In genomic region chr19:49127674-49128544, GRCh38 we compare ENCODE assay signal across 9 cellular contexts. TPM values are rescaled to one million over a fixed set of nuclear protein-coding genes. Genes with fewer than 3 reads are reported as not detected.
DNase-seq lines count a peak whose midpoint lies in the region; ATAC-seq and TF ChIP-seq lines count a peak whose summit lies in the region.
"Had no signal": no experiment of that assay in that cellular context is flagged by ENCODE, and none has a peak within 500 bp of the region (broad histone marks: within the 10 kb centered on the region; RNA-seq: fewer than 3 reads in every experiment).

No MANE protein-coding gene starts in this region.

- H3K27me3 ChIP-seq in layer of hippocampus (ENCODE audit: control insufficient read depth, insufficient read depth, low read length), result no peaks in the 10 kb centered on the region

- H3K27ac ChIP-seq in layer of hippocampus (ENCODE audit: low read depth, low read length), result peak overlapping the region; percentile 90

- peak; percentile 43 for TF ChIP-seq POLR2A in GM19099 (IDR thresholded peaks at IDR 0.05; ENCODE audit: extremely low read depth, insufficient read length, low read depth)

- peak; percentile 86 to 90 for DNase-seq in AML-193 (lab: John Stamatoyannopoulos, UW)
- peak; percentile 95 for DNase-seq in NCI-H460 (ENCODE audit: extremely low read depth, low read depth)
- peak; percentile 89 for DNase-seq in activated CD4-positive, alpha-beta T cell treated with anti-CD3 and anti-CD28 coated beads for 1 hour
- peak; percentile 100 for DNase-seq in cerebellum (ENCODE audit: low spot score)
- DNase-seq in stimulated activated CD4-positive, alpha-beta T cell treated with anti-CD3 and anti-CD28 coated beads, Interleukin-1b, Interleukin-23, amount 100 ng/mL, for 24 hours (ENCODE audit: low read depth in 4 of 4, low spot score in 1 of 4), result peak; percentile 86 to 93 (median 91)

- ATAC-seq in HG03354 (IDR thresholded peaks at IDR 0.05; ENCODE audit: poor library complexity, severe bottlenecking, unreplicated experiment), result peak; percentile 87

RNA-seq across cellular contexts. Expression of gene PPFIA3, which starts 8.6 kb away (rescaled TPM):
- 4.5 and 6.2 TPM in 2 replicates for total RNA-seq in NCI-H460 (2014; rRNA removed; shearing (Covaris generic))
- 21.4 and 29.9 TPM in 2 replicates for polyA plus RNA-seq in NCI-H460 (2014; cell fraction: nucleus; rRNA removed)
- 32.6 TPM for total RNA-seq in cerebellum

RNA-seq across cellular contexts. Expression of gene C19orf73, which starts 9.0 kb away (rescaled TPM):
- 0.59 and 2.3 TPM in 2 replicates for total RNA-seq in NCI-H460 (2014; rRNA removed; shearing (Covaris generic))
- polyA plus RNA-seq in NCI-H460 (2014; cell fraction: nucleus; rRNA removed), result 0.90 TPM in 1 of 2 replicates, not detected in the other
- 1.5 TPM for total RNA-seq in cerebellum

RNA-seq across cellular contexts. Expression of gene LIN7B, which starts 13.7 kb away (rescaled TPM):
- total RNA-seq in NCI-H460 (2014; rRNA removed; shearing (Covaris generic)), result 1.8 and 3.2 TPM in 2 replicates
- 4.4 and 21.5 TPM in 2 replicates for polyA plus RNA-seq in NCI-H460 (2014; cell fraction: nucleus; rRNA removed)
- total RNA-seq in cerebellum, result 12.9 TPM

RNA-seq across cellular contexts. Expression of gene HRC, which starts 27.3 kb away (rescaled TPM):
- not detected in 2 replicates for total RNA-seq in NCI-H460 (2014; rRNA removed; shearing (Covaris generic))
- polyA plus RNA-seq in NCI-H460 (2014; cell fraction: nucleus; rRNA removed), result not detected in 2 replicates
- total RNA-seq in cerebellum, result 0.91 TPM
- total RNA-seq: activated CD8-positive, alpha-beta memory T cell treated with anti-CD3 and anti-CD28 coated beads for 36 hours had no signal

RNA-seq across cellular contexts. Expression of gene TRPM4, which starts 29.7 kb away (rescaled TPM):
- 2.8 and 3.9 TPM in 2 replicates for total RNA-seq in NCI-H460 (2014; rRNA removed; shearing (Covaris generic))
- 8.3 and 12.2 TPM in 2 replicates for polyA plus RNA-seq in NCI-H460 (2014; cell fraction: nucleus; rRNA removed)
- 5.7 TPM for total RNA-seq in cerebellum

Comparison
In these comparisons a context has a peak if more than half of its experiments do, and no peak if none do; other contexts are left out.
1. Peak in every context shown above with its lines: DNase-seq, ATAC-seq and H3K27ac ChIP-seq.